In genomic region chr1:207421078-207421477, GRCh38 we compare ENCODE assay signal across 31 cellular contexts. TPM values are rescaled to one million over a fixed set of nuclear protein-coding genes. Genes with fewer than 3 reads are reported as not detected.
"Had no signal": no experiment of that assay in that cellular context is flagged by ENCODE, and none has a peak within 500 bp of the region (broad histone marks: within the 10 kb centered on the region; RNA-seq: fewer than 3 reads in every experiment).

No MANE protein-coding gene starts in this region.

- H3K4me1 ChIP-seq: stomach, suprapubic skin, testis, thyroid gland, tibial artery, tibial nerve, transverse colon, upper lobe of left lung, upper lobe of right lung, uterus, vagina had no signal

- H3K4me3 Mint-ChIP-seq: stimulated activated effector memory CD8-positive, alpha-beta T cell treated with anti-CD3 and anti-CD28 coated beads, Interleukin-12 subunit alpha, Interleukin-12 subunit beta, amount 100 ng/mL, for 72 hours; stimulated activated memory B cell treated with anti-CD40 and anti-IgM and Interleukin-4, amounts not matched to agents 10 μg/mL and 1 μg/mL and 100 μg/mL, for 72 hours; stimulated activated naive B cell treated with anti-CD40 and anti-IgM and Interleukin-4, amounts not matched to agents 10 μg/mL and 1 μg/mL and 100 μg/mL, for 72 hours; stimulated activated naive CD8-positive, alpha-beta T cell treated with anti-CD3 and anti-CD28 coated beads, Interleukin-15, amount 100 ng/mL, for 72 hours; stimulated activated naive CD8-positive, alpha-beta T cell treated with anti-CD3 and anti-CD28 coated beads, Interleukin-15, Interleukin-2, amounts not matched to agents 100 ng/mL and 50 ng/mL, for 24 hours; type B pancreatic cell had no signal

- H3K27ac Mint-ChIP-seq: stimulated activated effector memory CD8-positive, alpha-beta T cell treated with anti-CD3 and anti-CD28 coated beads, Interleukin-12 subunit alpha, Interleukin-12 subunit beta, amount 100 ng/mL, for 72 hours; stimulated activated memory B cell treated with anti-CD40 and anti-IgM and Interleukin-4, amounts not matched to agents 10 μg/mL and 1 μg/mL and 100 μg/mL, for 72 hours; stimulated activated naive B cell treated with anti-CD40 and anti-IgM and Interleukin-4, amounts not matched to agents 10 μg/mL and 1 μg/mL and 100 μg/mL, for 72 hours; stimulated activated naive CD8-positive, alpha-beta T cell treated with anti-CD3 and anti-CD28 coated beads, Interleukin-15, amount 100 ng/mL, for 72 hours; stimulated activated naive CD8-positive, alpha-beta T cell treated with anti-CD3 and anti-CD28 coated beads, Interleukin-15, Interleukin-2, amounts not matched to agents 100 ng/mL and 50 ng/mL, for 24 hours; type B pancreatic cell had no signal

- H3K4me3 ChIP-seq: stomach, suprapubic skin, testis, thoracic aorta, thyroid gland, tibial artery, tibial nerve, transverse colon, upper lobe of left lung, upper lobe of right lung, uterus, vagina had no signal

- H3K9me3 ChIP-seq: suprapubic skin, testis, thyroid gland, transverse colon, upper lobe of left lung, upper lobe of right lung, uterus, vagina had no signal

- FAIRE-seq: urothelium cell line had no signal

- H3K27me3 Mint-ChIP-seq: stimulated activated memory B cell treated with anti-CD40 and anti-IgM and Interleukin-4, amounts not matched to agents 10 μg/mL and 1 μg/mL and 100 μg/mL, for 72 hours; stimulated activated naive B cell treated with anti-CD40 and anti-IgM and Interleukin-4, amounts not matched to agents 10 μg/mL and 1 μg/mL and 100 μg/mL, for 72 hours; stimulated activated naive CD8-positive, alpha-beta T cell treated with anti-CD3 and anti-CD28 coated beads, Interleukin-15, amount 100 ng/mL, for 72 hours had no signal

- ATAC-seq: stimulated activated effector memory CD8-positive, alpha-beta T cell treated with anti-CD3 and anti-CD28 coated beads, Interleukin-12 subunit alpha, Interleukin-12 subunit beta, amount 100 ng/mL, for 72 hours; stimulated activated memory B cell treated with anti-CD40 and anti-IgM and Interleukin-4, amounts not matched to agents 10 μg/mL and 1 μg/mL and 100 μg/mL, for 72 hours; stimulated activated naive B cell treated with anti-CD40 and anti-IgM and Interleukin-4, amounts not matched to agents 10 μg/mL and 1 μg/mL and 100 μg/mL, for 72 hours; stimulated activated naive CD8-positive, alpha-beta T cell treated with anti-CD3 and anti-CD28 coated beads, Interleukin-15, amount 100 ng/mL, for 72 hours; stimulated activated naive CD8-positive, alpha-beta T cell treated with anti-CD3 and anti-CD28 coated beads, Interleukin-15, Interleukin-2, amounts not matched to agents 100 U/mL and 50 U/mL, for 24 hours; upper lobe of right lung had no signal

- H3K36me3 ChIP-seq: stomach, suprapubic skin, thoracic aorta, thyroid gland, tibial artery, tibial nerve, transverse colon, upper lobe of left lung, upper lobe of right lung, uterus, vagina had no signal

- H3K36me3 Mint-ChIP-seq: stimulated activated effector memory CD8-positive, alpha-beta T cell treated with anti-CD3 and anti-CD28 coated beads, Interleukin-12 subunit alpha, Interleukin-12 subunit beta, amount 100 ng/mL, for 72 hours; type B pancreatic cell had no signal

- H3K4me1 Mint-ChIP-seq: stimulated activated effector memory CD8-positive, alpha-beta T cell treated with anti-CD3 and anti-CD28 coated beads, Interleukin-12 subunit alpha, Interleukin-12 subunit beta, amount 100 ng/mL, for 72 hours; stimulated activated naive CD8-positive, alpha-beta T cell treated with anti-CD3 and anti-CD28 coated beads, Interleukin-15, amount 100 ng/mL, for 72 hours had no signal

- H3K27me3 ChIP-seq: testis, thyroid gland, tibial artery, tibial nerve, upper lobe of left lung, upper lobe of right lung, uterus, vagina had no signal

- H3K27ac ChIP-seq: stomach, suprapubic skin, testis, thoracic aorta, thyroid gland, tibial artery, tibial nerve, transverse colon, upper lobe of left lung, upper lobe of right lung, uterus, vagina had no signal

- DNase-seq: stimulated activated CD4-positive, alpha-beta T cell treated with anti-CD3 and anti-CD28 coated beads, Interleukin-2, amount 100 ng/mL, for 48 hours; stimulated activated CD4-positive, alpha-beta T cell treated with anti-CD3 and anti-CD28 coated beads, Interleukin-4, amount 100 ng/mL, for 1 hour; stimulated activated CD4-positive, alpha-beta T cell treated with anti-CD3 and anti-CD28 coated beads, Interleukin-4, amount 100 ng/mL, for 24 hours; stimulated activated CD4-positive, alpha-beta T cell treated with anti-CD3 and anti-CD28 coated beads, Interleukin-4, amount 100 ng/mL, for 4 hours; stimulated activated CD8-positive, alpha-beta memory T cell treated with anti-CD3 and anti-CD28 coated beads, Interleukin-4, amount 100 ng/mL, for 48 hours; stimulated activated naive B cell treated with anti-CD40 and anti-IgM and Interleukin-4, amounts not matched to agents 10 μg/mL and 1 μg/mL and 100 μg/mL, for 72 hours; stimulated activated naive CD4-positive, alpha-beta T cell; stimulated activated naive CD4-positive, alpha-beta T cell treated with Interleukin-2 at 50 U/mL for 16 hours; stimulated activated naive CD8-positive, alpha-beta T cell treated with anti-CD3 and anti-CD28 coated beads, Interleukin-15, amount 100 ng/mL, for 72 hours; stimulated activated naive CD8-positive, alpha-beta T cell treated with anti-CD3 and anti-CD28 coated beads, Interleukin-15, Interleukin-2, amounts not matched to agents 100 U/mL and 50 U/mL, for 24 hours; stomach; substantia nigra; testis; thyroid gland; tibial artery; transverse colon; trophoblast cell; upper lobe of left lung; upper lobe of right lung; uterus had no signal

RNA-seq across cellular contexts. Expression of gene CR2, which starts 33.0 kb away (rescaled TPM):
- total RNA-seq: subcutaneous adipose tissue, suprapubic skin, tibial nerve, ureter, vagina had no signal
